In genomic region chr11:57182896-57183295, GRCh38 we compare ENCODE assay signal across 2 cellular contexts.
A peak's percentile ranks its signal among the peaks of the same experiment; 100 is the strongest.
TF ChIP-seq lines count a peak whose summit lies in the region.

No MANE protein-coding gene starts in this region.

TF ChIP-seq in K562, 482 proteins besides CTCF, POLR2A, EP300 and RAD21 (continues in another document):
- TF ChIP-seq, protein P1, sequence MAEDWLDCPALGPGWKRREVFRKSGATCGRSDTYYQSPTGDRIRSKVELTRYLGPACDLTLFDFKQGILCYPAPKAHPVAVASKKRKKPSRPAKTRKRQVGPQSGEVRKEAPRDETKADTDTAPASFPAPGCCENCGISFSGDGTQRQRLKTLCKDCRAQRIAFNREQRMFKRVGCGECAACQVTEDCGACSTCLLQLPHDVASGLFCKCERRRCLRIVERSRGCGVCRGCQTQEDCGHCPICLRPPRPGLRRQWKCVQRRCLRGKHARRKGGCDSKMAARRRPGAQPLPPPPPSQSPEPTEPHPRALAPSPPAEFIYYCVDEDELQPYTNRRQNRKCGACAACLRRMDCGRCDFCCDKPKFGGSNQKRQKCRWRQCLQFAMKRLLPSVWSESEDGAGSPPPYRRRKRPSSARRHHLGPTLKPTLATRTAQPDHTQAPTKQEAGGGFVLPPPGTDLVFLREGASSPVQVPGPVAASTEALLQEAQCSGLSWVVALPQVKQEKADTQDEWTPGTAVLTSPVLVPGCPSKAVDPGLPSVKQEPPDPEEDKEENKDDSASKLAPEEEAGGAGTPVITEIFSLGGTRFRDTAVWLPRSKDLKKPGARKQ (CRISPR knock-in tag; IDR thresholded peaks at IDR 0.05): no peak
- no peak for TF ChIP-seq POLR2AphosphoS5 (IDR thresholded peaks at IDR 0.05; ENCODE audit: control insufficient read depth, insufficient read depth, low read depth, low read length)
- no peak for TF ChIP-seq ZNF445 (CRISPR knock-in tag; IDR thresholded peaks at IDR 0.05; ENCODE audit: low read depth)
- no peak for TF ChIP-seq CREB3 (tag; conservative IDR thresholded peaks at IDR 0.05; ENCODE audit: low read depth)
- TF ChIP-seq, protein P2, sequence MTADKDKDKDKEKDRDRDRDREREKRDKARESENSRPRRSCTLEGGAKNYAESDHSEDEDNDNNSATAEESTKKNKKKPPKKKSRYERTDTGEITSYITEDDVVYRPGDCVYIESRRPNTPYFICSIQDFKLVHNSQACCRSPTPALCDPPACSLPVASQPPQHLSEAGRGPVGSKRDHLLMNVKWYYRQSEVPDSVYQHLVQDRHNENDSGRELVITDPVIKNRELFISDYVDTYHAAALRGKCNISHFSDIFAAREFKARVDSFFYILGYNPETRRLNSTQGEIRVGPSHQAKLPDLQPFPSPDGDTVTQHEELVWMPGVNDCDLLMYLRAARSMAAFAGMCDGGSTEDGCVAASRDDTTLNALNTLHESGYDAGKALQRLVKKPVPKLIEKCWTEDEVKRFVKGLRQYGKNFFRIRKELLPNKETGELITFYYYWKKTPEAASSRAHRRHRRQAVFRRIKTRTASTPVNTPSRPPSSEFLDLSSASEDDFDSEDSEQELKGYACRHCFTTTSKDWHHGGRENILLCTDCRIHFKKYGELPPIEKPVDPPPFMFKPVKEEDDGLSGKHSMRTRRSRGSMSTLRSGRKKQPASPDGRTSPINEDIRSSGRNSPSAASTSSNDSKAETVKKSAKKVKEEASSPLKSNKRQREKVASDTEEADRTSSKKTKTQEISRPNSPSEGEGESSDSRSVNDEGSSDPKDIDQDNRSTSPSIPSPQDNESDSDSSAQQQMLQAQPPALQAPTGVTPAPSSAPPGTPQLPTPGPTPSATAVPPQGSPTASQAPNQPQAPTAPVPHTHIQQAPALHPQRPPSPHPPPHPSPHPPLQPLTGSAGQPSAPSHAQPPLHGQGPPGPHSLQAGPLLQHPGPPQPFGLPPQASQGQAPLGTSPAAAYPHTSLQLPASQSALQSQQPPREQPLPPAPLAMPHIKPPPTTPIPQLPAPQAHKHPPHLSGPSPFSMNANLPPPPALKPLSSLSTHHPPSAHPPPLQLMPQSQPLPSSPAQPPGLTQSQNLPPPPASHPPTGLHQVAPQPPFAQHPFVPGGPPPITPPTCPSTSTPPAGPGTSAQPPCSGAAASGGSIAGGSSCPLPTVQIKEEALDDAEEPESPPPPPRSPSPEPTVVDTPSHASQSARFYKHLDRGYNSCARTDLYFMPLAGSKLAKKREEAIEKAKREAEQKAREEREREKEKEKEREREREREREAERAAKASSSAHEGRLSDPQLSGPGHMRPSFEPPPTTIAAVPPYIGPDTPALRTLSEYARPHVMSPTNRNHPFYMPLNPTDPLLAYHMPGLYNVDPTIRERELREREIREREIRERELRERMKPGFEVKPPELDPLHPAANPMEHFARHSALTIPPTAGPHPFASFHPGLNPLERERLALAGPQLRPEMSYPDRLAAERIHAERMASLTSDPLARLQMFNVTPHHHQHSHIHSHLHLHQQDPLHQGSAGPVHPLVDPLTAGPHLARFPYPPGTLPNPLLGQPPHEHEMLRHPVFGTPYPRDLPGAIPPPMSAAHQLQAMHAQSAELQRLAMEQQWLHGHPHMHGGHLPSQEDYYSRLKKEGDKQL (CRISPR knock-in tag; IDR thresholded peaks at IDR 0.05; ENCODE audit: borderline replicate concordance): no peak
- TF ChIP-seq ZNF282 (CRISPR knock-in tag; IDR thresholded peaks at IDR 0.05): no peak
- TF ChIP-seq, protein P3, sequence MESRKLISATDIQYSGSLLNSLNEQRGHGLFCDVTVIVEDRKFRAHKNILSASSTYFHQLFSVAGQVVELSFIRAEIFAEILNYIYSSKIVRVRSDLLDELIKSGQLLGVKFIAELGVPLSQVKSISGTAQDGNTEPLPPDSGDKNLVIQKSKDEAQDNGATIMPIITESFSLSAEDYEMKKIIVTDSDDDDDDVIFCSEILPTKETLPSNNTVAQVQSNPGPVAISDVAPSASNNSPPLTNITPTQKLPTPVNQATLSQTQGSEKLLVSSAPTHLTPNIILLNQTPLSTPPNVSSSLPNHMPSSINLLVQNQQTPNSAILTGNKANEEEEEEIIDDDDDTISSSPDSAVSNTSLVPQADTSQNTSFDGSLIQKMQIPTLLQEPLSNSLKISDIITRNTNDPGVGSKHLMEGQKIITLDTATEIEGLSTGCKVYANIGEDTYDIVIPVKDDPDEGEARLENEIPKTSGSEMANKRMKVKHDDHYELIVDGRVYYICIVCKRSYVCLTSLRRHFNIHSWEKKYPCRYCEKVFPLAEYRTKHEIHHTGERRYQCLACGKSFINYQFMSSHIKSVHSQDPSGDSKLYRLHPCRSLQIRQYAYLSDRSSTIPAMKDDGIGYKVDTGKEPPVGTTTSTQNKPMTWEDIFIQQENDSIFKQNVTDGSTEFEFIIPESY (CRISPR knock-in tag; IDR thresholded peaks at IDR 0.05): no peak
- no peak for TF ChIP-seq ZNF224 (CRISPR knock-in tag; IDR thresholded peaks at IDR 0.05)
- peak; percentile 93 for TF ChIP-seq RBM25 (IDR thresholded peaks at IDR 0.05; ENCODE audit: low read depth, low read length, severe bottlenecking)

TF ChIP-seq in neural cell, 6 proteins besides CTCF, POLR2A, EP300 and RAD21:
- TF ChIP-seq, protein P4, sequence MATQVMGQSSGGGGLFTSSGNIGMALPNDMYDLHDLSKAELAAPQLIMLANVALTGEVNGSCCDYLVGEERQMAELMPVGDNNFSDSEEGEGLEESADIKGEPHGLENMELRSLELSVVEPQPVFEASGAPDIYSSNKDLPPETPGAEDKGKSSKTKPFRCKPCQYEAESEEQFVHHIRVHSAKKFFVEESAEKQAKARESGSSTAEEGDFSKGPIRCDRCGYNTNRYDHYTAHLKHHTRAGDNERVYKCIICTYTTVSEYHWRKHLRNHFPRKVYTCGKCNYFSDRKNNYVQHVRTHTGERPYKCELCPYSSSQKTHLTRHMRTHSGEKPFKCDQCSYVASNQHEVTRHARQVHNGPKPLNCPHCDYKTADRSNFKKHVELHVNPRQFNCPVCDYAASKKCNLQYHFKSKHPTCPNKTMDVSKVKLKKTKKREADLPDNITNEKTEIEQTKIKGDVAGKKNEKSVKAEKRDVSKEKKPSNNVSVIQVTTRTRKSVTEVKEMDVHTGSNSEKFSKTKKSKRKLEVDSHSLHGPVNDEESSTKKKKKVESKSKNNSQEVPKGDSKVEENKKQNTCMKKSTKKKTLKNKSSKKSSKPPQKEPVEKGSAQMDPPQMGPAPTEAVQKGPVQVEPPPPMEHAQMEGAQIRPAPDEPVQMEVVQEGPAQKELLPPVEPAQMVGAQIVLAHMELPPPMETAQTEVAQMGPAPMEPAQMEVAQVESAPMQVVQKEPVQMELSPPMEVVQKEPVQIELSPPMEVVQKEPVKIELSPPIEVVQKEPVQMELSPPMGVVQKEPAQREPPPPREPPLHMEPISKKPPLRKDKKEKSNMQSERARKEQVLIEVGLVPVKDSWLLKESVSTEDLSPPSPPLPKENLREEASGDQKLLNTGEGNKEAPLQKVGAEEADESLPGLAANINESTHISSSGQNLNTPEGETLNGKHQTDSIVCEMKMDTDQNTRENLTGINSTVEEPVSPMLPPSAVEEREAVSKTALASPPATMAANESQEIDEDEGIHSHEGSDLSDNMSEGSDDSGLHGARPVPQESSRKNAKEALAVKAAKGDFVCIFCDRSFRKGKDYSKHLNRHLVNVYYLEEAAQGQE (IDR thresholded peaks at IDR 0.05; ENCODE audit: borderline replicate concordance): no peak
- no peak for TF ChIP-seq MXI1 (conservative IDR thresholded peaks at IDR 0.05; ENCODE audit: poor library complexity, severe bottlenecking)
